9 cellular contexts compared by ENCODE assay signal in genomic region chr11:61026121-61027031, GRCh38. TPM values are rescaled to one million over a fixed set of nuclear protein-coding genes. Genes with fewer than 3 reads are reported as not detected.
DNase-seq lines count a peak whose midpoint lies in the region; ATAC-seq and TF ChIP-seq lines count a peak whose summit lies in the region.
"Had no signal": no experiment of that assay in that cellular context is flagged by ENCODE, and none has a peak within 500 bp of the region (broad histone marks: within the 10 kb centered on the region; RNA-seq: fewer than 3 reads in every experiment).

No MANE protein-coding gene starts in this region.

- DNase-seq in stimulated activated CD4-positive, alpha-beta T cell treated with anti-CD3 and anti-CD28 coated beads, Interleukin-2, amount 100 ng/mL, for 24 hours: peak; percentile 58 to 59
- no peak for DNase-seq in stimulated activated CD4-positive, alpha-beta T cell treated with anti-CD3 and anti-CD28 coated beads, Interleukin-1b, Interleukin-23, amount 100 ng/mL, for 48 hours
- peak; percentile 90 for DNase-seq in activated CD4-positive, alpha-beta T cell treated with anti-CD3 and anti-CD28 coated beads, Interleukin-2, amount 10 ng/mL, durations not matched to agents 24 days and 14 days
- DNase-seq in globus pallidus (ENCODE audit: low spot score) (peak; percentile 35), esophagus muscularis mucosa (ENCODE audit: extremely low spot score) (no peak), MG63 (no peak)
- DNase-seq: NCI-H69 had no signal

- H3K4me3 Mint-ChIP-seq in activated CD4-positive, alpha-beta T cell treated with anti-CD3 and anti-CD28 coated beads, Interleukin-2, amount 10 ng/mL, durations not matched to agents 24 days and 14 days: peak overlapping the region; percentile 88

- no peaks in the 10 kb centered on the region for H3K9me3 ChIP-seq in esophagus muscularis mucosa
- no peaks in the 10 kb centered on the region for H3K9me3 ChIP-seq in MG63

- H3K27me3 ChIP-seq in esophagus muscularis mucosa (peaks cover 0 to 5% (median 0%) of the 10 kb centered on the region in 4 donors), MG63 (no peaks in the 10 kb centered on the region)

- H3K27ac Mint-ChIP-seq in activated CD4-positive, alpha-beta T cell treated with anti-CD3 and anti-CD28 coated beads, Interleukin-2, amount 10 ng/mL, durations not matched to agents 24 days and 14 days: peak overlapping the region; percentile 97

- WGBS in esophagus muscularis mucosa: 53% methylated on average over 23 of the region's 28 CpGs

- peaks cover 83% of the 10 kb centered on the region for H3K4me1 Mint-ChIP-seq in activated CD4-positive, alpha-beta T cell treated with anti-CD3 and anti-CD28 coated beads, Interleukin-2, amount 10 ng/mL, durations not matched to agents 24 days and 14 days

- intact Hi-C loops in activated CD4-positive, alpha-beta T cell treated with anti-CD3 and anti-CD28 coated beads, Interleukin-2, amount 10 ng/mL, durations not matched to agents 24 days and 14 days (cut with micrococcal nuclease): loop anchor here (10.0 kb wide), 2 partner anchors 112 to 192 kb away; partner anchors contain the start of gene TMEM109
- intact Hi-C loops in esophagus muscularis mucosa (cut with DNase I): no loop called here

- H3K9me3 Mint-ChIP-seq in activated CD4-positive, alpha-beta T cell treated with anti-CD3 and anti-CD28 coated beads, Interleukin-2, amount 10 ng/mL, durations not matched to agents 24 days and 14 days: no peaks in the 10 kb centered on the region

- H3K4me1 ChIP-seq in esophagus muscularis mucosa: peaks cover 14 to 17% (median 17%) of the 10 kb centered on the region in 4 donors

- no peak for TF ChIP-seq EP300 in esophagus muscularis mucosa (IDR thresholded peaks at IDR 0.05)

- H3K27ac ChIP-seq in esophagus muscularis mucosa (replicated peaks in 1 of 4): peak overlapping the region in 1 of 4 donors; percentile 14

- no peak for TF ChIP-seq POLR2A in esophagus muscularis mucosa (IDR thresholded peaks at IDR 0.05; ENCODE audit: low read depth)

- H3K36me3 Mint-ChIP-seq in activated CD4-positive, alpha-beta T cell treated with anti-CD3 and anti-CD28 coated beads, Interleukin-2, amount 10 ng/mL, durations not matched to agents 24 days and 14 days (ENCODE audit: low read depth): peaks cover 67% of the 10 kb centered on the region

- no peak for TF ChIP-seq CTCF in esophagus muscularis mucosa (IDR thresholded peaks at IDR 0.05)

- no peak overlapping the region for H3K4me3 ChIP-seq in esophagus muscularis mucosa
- H3K4me3 ChIP-seq in MG63: no peak overlapping the region

- no peak for ATAC-seq in GM18517 (IDR thresholded peaks at IDR 0.05; ENCODE audit: unreplicated experiment)
- ATAC-seq in esophagus mucosa: no peak

- no peaks in the 10 kb centered on the region for H3K27me3 Mint-ChIP-seq in activated CD4-positive, alpha-beta T cell treated with anti-CD3 and anti-CD28 coated beads, Interleukin-2, amount 10 ng/mL, durations not matched to agents 24 days and 14 days

- H3K36me3 ChIP-seq in esophagus muscularis mucosa (no peaks in the 10 kb centered on the region), MG63 (no peaks in the 10 kb centered on the region)

RNA-seq across cellular contexts. Expression of gene CD6, which starts 54.9 kb away (rescaled TPM):
- total RNA-seq in activated CD4-positive, alpha-beta T cell treated with anti-CD3 and anti-CD28 coated beads, Interleukin-2, amount 10 ng/mL, durations not matched to agents 24 days and 14 days: 416 and 421 TPM in 2 replicates
- total RNA-seq in esophagus muscularis mucosa (1 to 10 TPM in 2 of 4 donors, under 1 TPM in 1, not detected in 1; 0.32 to 2.2 (median 1.3) TPM), esophagus mucosa (0.80 TPM)
- not detected in 2 replicates for total RNA-seq in MG63 (2014; rRNA removed; shearing (Covaris generic); ENCODE audit: low replicate concordance)

Comparison
In these comparisons a context has a peak if more than half of its experiments do, and no peak if none do; other contexts are left out.
1. DNase-seq: peak in stimulated activated CD4-positive, alpha-beta T cell treated with anti-CD3 and anti-CD28 coated beads, Interleukin-2, amount 100 ng/mL, for 24 hours (2 of 2), activated CD4-positive, alpha-beta T cell treated with anti-CD3 and anti-CD28 coated beads, Interleukin-2, amount 10 ng/mL, durations not matched to agents 24 days and 14 days (single experiment) and globus pallidus (single experiment); none in stimulated activated CD4-positive, alpha-beta T cell treated with anti-CD3 and anti-CD28 coated beads, Interleukin-1b, Interleukin-23, amount 100 ng/mL, for 48 hours (single experiment), esophagus muscularis mucosa (single experiment) and MG63 (single experiment).
2. RNA of gene CD6, which starts 54.9 kb away (total RNA-seq): 416 to 421 TPM in activated CD4-positive, alpha-beta T cell treated with anti-CD3 and anti-CD28 coated beads, Interleukin-2, amount 10 ng/mL, durations not matched to agents 24 days and 14 days; 0.32 to 2.2 TPM in esophagus muscularis mucosa, 0.80 TPM in esophagus mucosa (single experiment) and not detected in MG63; every median in the first group is over 100 times any median in the second.